Comparison of ENCODE assay signal across 9 cellular contexts in the genomic region with DNA sequence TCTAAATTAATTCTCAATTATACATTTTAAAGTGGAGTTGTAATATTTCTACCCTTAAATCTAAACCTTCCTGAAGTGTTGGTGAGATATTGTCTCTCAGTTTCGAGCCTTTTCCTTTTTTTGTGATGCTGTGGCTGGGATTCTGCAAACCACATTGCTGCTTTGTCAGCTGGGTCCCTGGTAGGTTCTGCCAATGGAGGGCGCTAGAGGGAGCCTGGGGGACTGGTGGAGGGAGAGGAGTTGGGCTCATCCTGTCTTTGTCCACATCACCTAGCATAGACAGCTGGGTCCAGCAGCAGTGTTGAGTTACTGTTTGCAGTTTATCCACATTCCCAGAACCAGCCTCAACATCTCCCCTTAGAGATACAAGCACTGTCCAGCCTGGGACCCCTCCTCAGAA. TPM values are rescaled to one million over a fixed set of nuclear protein-coding genes. Genes with fewer than 3 reads are reported as not detected.
DNase-seq lines count a peak whose midpoint lies in the region; ATAC-seq and TF ChIP-seq lines count a peak whose summit lies in the region.
"Had no signal": no experiment of that assay in that cellular context is flagged by ENCODE, and none has a peak within 500 bp of the region (broad histone marks: within the 10 kb centered on the region; RNA-seq: fewer than 3 reads in every experiment).

No MANE protein-coding gene starts in this region.

- ATAC-seq in HG03025 (IDR thresholded peaks at IDR 0.05; ENCODE audit: low FRiP score, unreplicated experiment), result no peak

- H3K4me1 Mint-ChIP-seq in endothelial cell (ENCODE audit: unreplicated experiment) (peaks cover 20% of the 10 kb centered on the region), type B pancreatic cell (ENCODE audit: unreplicated experiment) (peaks cover 5% of the 10 kb centered on the region)

- H3K4me3 Mint-ChIP-seq in endothelial cell (ENCODE audit: unreplicated experiment) (no peak overlapping the region), type B pancreatic cell (no peak overlapping the region)

- DNase-seq in stimulated activated CD4-positive, alpha-beta T cell treated with anti-CD3 and anti-CD28 coated beads, Interleukin-15, amount 100 ng/mL, for 24 hours, result peak; percentile 33
- no peak for DNase-seq in stimulated activated CD4-positive, alpha-beta T cell treated with anti-CD3 and anti-CD28 coated beads, Interleukin-4, amount 100 ng/mL, for 24 hours
- DNase-seq in NCI-H69 (lab: John Stamatoyannopoulos, UW), result peak; percentile 52
- DNase-seq in endothelial cell (ENCODE audit: low spot score), result peak; percentile 75
- DNase-seq in type B pancreatic cell (ENCODE audit: extremely low spot score, unreplicated experiment), result peak; percentile 58
- DNase-seq in NCI-H1436 (lab: John Stamatoyannopoulos, UW), result no peak
- no peak for DNase-seq in dedifferentiated amniotic fluid mesenchymal stem cell (ENCODE audit: extremely low spot score)
- DNase-seq: NCI-H2029 treated with DMSO at 0.1 percent for 48 hours had no signal

- peaks cover 3% of the 10 kb centered on the region for H3K27me3 Mint-ChIP-seq in endothelial cell (ENCODE audit: unreplicated experiment)
- peaks cover 3% of the 10 kb centered on the region for H3K27me3 Mint-ChIP-seq in type B pancreatic cell

- peak overlapping the region; percentile 64 for H3K27ac Mint-ChIP-seq in endothelial cell (ENCODE audit: unreplicated experiment)
- no peak overlapping the region for H3K27ac Mint-ChIP-seq in type B pancreatic cell

- peaks cover 27% of the 10 kb centered on the region for H3K36me3 Mint-ChIP-seq in endothelial cell (ENCODE audit: low read depth, unreplicated experiment)
- peaks cover 3% of the 10 kb centered on the region for H3K36me3 Mint-ChIP-seq in type B pancreatic cell

- peak; percentile 63 for TF ChIP-seq CTCF in endothelial cell (IDR thresholded peaks at IDR 0.05; ENCODE audit: unreplicated experiment)
- peak; percentile 40 for TF ChIP-seq CTCF in type B pancreatic cell (conservative IDR thresholded peaks at IDR 0.05)

- H3K9me3 Mint-ChIP-seq in endothelial cell (ENCODE audit: unreplicated experiment), result no peaks in the 10 kb centered on the region
- no peaks in the 10 kb centered on the region for H3K9me3 Mint-ChIP-seq in type B pancreatic cell

RNA-seq across cellular contexts. Expression of a gene that starts 41.0 kb away (rescaled TPM):
- total RNA-seq in endothelial cell (ENCODE audit: unreplicated experiment) (20.4 TPM), type B pancreatic cell (ENCODE audit: low replicate concordance) (15.0 and 18.2 TPM in 2 replicates)

Comparison
In these comparisons a context has a peak if more than half of its experiments do, and no peak if none do; other contexts are left out.
1. DNase-seq: peak in stimulated activated CD4-positive, alpha-beta T cell treated with anti-CD3 and anti-CD28 coated beads, Interleukin-15, amount 100 ng/mL, for 24 hours (single experiment), NCI-H69 (single experiment), endothelial cell (single experiment) and type B pancreatic cell (single experiment); none in stimulated activated CD4-positive, alpha-beta T cell treated with anti-CD3 and anti-CD28 coated beads, Interleukin-4, amount 100 ng/mL, for 24 hours (single experiment), NCI-H1436 (single experiment) and dedifferentiated amniotic fluid mesenchymal stem cell (single experiment).